Comparison of ENCODE assay signal across 8 cellular contexts in the genomic region with DNA sequence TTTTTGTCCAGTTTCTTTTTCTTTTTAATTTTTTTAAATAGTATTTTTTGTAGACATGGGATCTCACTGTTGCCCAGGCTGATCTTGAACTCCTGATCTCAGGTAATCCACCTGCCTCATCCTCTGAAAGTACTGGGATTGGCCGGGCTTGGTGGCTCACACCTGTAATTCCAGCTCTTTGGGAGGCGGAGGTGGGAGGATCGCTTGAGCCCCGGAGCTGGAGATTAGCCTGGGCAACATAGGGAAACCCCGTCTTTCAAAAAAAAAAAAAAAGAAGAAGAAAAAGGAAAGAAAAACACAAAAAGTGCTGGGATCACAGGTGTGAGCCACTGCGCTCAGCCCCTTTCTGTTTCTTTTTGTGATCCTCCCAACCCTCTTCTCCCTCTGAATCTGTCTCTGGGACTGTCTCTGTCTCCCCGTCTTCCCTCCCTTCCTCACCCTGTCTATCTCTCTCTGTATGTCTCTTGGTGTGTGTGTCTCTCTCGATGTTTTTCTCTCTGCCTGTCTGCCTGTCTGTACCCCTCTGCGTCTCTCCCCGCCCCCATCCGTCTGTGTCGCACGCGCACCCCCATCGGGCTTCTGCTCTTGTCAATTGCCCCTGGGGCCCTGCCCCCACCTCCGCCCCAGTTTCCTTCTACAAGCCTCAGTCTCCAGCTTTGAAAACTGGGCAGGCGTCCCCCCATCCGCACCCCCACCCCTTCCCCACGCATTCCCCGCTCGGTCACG.
DNase-seq lines count a peak whose midpoint lies in the region; ATAC-seq lines count a peak whose summit lies in the region.

No MANE protein-coding gene starts in this region.

- no peaks in the 10 kb centered on the region for H3K27me3 Mint-ChIP-seq in stimulated activated naive B cell treated with anti-CD40 and anti-IgM and Interleukin-4, amounts not matched to agents 10 μg/mL and 1 μg/mL and 100 μg/mL, for 72 hours

- H3K36me3 ChIP-seq in muscle layer of duodenum (ENCODE audit: control insufficient read depth in 1 of 2, insufficient read depth in 2 of 2, low read length in 2 of 2): peaks cover 17 to 28% of the 10 kb centered on the region in 2 donors

- peak overlapping the region; percentile 89 for H3K27ac ChIP-seq in cingulate gyrus (ENCODE audit: low read depth, low read length)
- peak overlapping the region; percentile 97 for H3K27ac ChIP-seq in muscle layer of duodenum (ENCODE audit: low read length)

- H3K4me1 ChIP-seq in muscle layer of duodenum (ENCODE audit: control insufficient read depth in 1 of 2, insufficient read depth in 2 of 2, low read length in 2 of 2): peaks cover under 1 to 10% of the 10 kb centered on the region in 2 donors

- peak overlapping the region; percentile 90 for H3K27ac Mint-ChIP-seq in stimulated activated naive B cell treated with anti-CD40 and anti-IgM and Interleukin-4, amounts not matched to agents 10 μg/mL and 1 μg/mL and 100 μg/mL, for 72 hours

- ATAC-seq in stimulated activated naive B cell treated with anti-CD40 and anti-IgM and Interleukin-4, amounts not matched to agents 10 μg/mL and 1 μg/mL and 100 μg/mL, for 72 hours (replicated peaks): peak; percentile 8 to 17
- ATAC-seq in GM21367 (IDR thresholded peaks at IDR 0.05; ENCODE audit: unreplicated experiment): no peak

- H3K4me3 ChIP-seq in muscle layer of duodenum (ENCODE audit: low read depth in 1 of 2, low read length in 2 of 2): peak overlapping the region; percentile 67 to 98

- H3K4me3 Mint-ChIP-seq in stimulated activated naive B cell treated with anti-CD40 and anti-IgM and Interleukin-4, amounts not matched to agents 10 μg/mL and 1 μg/mL and 100 μg/mL, for 72 hours: peak overlapping the region; percentile 85 to 88

- DNase-seq in NCI-H345 treated with DMSO at 0.1 percent for 48 hours (lab: John Stamatoyannopoulos, UW; ENCODE audit: unreplicated experiment): peak; percentile 69
- DNase-seq in NCI-H345 (lab: John Stamatoyannopoulos, UW): no peak
- DNase-seq in activated CD4-positive, CD25-positive, alpha-beta regulatory T cell treated with anti-CD3 and anti-CD28 coated beads, Interleukin-2, amount 50 U/mL, for 16 hours (ENCODE audit: low read depth, low spot score): peak; percentile 75
- peak; percentile 78 for DNase-seq in stimulated activated naive B cell treated with anti-CD40 and anti-IgM and Interleukin-4, amounts not matched to agents 10 μg/mL and 1 μg/mL and 100 μg/mL, for 72 hours
- no peak for DNase-seq in NCI-H446 (lab: John Stamatoyannopoulos, UW)

- no peaks in the 10 kb centered on the region for H3K9me3 ChIP-seq in muscle layer of duodenum (ENCODE audit: control insufficient read depth in 1 of 2, low read length in 2 of 2)

- H3K36me3 Mint-ChIP-seq in stimulated activated naive B cell treated with anti-CD40 and anti-IgM and Interleukin-4, amounts not matched to agents 10 μg/mL and 1 μg/mL and 100 μg/mL, for 72 hours: peaks cover 27 to 31% of the 10 kb centered on the region in 2 donors

- H3K4me1 Mint-ChIP-seq in stimulated activated naive B cell treated with anti-CD40 and anti-IgM and Interleukin-4, amounts not matched to agents 10 μg/mL and 1 μg/mL and 100 μg/mL, for 72 hours: peaks cover 52 to 86% of the 10 kb centered on the region in 2 donors

- no peaks in the 10 kb centered on the region for H3K9me3 Mint-ChIP-seq in stimulated activated naive B cell treated with anti-CD40 and anti-IgM and Interleukin-4, amounts not matched to agents 10 μg/mL and 1 μg/mL and 100 μg/mL, for 72 hours

- no peaks in the 10 kb centered on the region for H3K27me3 ChIP-seq in muscle layer of duodenum (ENCODE audit: low read depth, low read length)

Comparison
In these comparisons a context has a peak if more than half of its experiments do, and no peak if none do; other contexts are left out.
1. DNase-seq: peak in NCI-H345 treated with DMSO at 0.1 percent for 48 hours (single experiment), activated CD4-positive, CD25-positive, alpha-beta regulatory T cell treated with anti-CD3 and anti-CD28 coated beads, Interleukin-2, amount 50 U/mL, for 16 hours (single experiment) and stimulated activated naive B cell treated with anti-CD40 and anti-IgM and Interleukin-4, amounts not matched to agents 10 μg/mL and 1 μg/mL and 100 μg/mL, for 72 hours (single experiment); none in NCI-H345 (single experiment) and NCI-H446 (0 of 2).